Comparison of ENCODE assay signal across 9 cellular contexts in the genomic region with DNA sequence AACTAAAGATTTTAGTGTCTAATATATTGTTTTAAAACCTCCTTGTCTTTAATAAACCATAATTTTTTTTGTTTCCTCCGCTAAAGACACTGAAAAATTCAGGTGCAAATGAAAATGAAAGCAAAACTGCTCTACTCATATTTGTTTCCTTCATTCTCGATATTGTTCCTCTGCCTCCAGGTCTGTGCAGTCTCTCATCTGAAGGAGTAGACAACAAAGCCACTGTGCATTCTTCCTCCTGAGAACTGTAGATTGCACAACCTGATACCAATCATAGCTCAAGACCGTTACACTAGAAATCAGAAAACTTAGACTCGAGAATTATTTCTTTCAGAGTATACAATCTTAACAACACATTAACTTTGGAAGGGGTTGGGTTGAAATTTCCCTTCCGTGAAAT.
DNase-seq lines count a peak whose midpoint lies in the region; ATAC-seq and TF ChIP-seq lines count a peak whose summit lies in the region.
"Had no signal": no experiment of that assay in that cellular context is flagged by ENCODE, and none has a peak within 500 bp of the region (broad histone marks: within the 10 kb centered on the region; RNA-seq: fewer than 3 reads in every experiment).

No MANE protein-coding gene starts in this region.

- H3K27ac Mint-ChIP-seq in T-helper 17 cell, result peak overlapping the region; percentile 25

- peak overlapping the region; percentile 77 for H3K4me3 Mint-ChIP-seq in T-helper 17 cell

- H3K27ac ChIP-seq in gastroesophageal sphincter (no peak overlapping the region), suprapubic skin (no peak overlapping the region)
- H3K27ac ChIP-seq: tibial artery had no signal

- no peaks in the 10 kb centered on the region for H3K27me3 Mint-ChIP-seq in T-helper 17 cell

- H3K4me1 Mint-ChIP-seq in T-helper 17 cell, result no peaks in the 10 kb centered on the region

- H3K4me3 ChIP-seq in gastroesophageal sphincter (peak overlapping the region in 1 of 2 donors; percentile 33), suprapubic skin (peak overlapping the region; percentile 36)

- H3K27me3 ChIP-seq in gastroesophageal sphincter (no peaks in the 10 kb centered on the region), suprapubic skin (no peaks in the 10 kb centered on the region)
- H3K27me3 ChIP-seq: tibial artery had no signal

- ATAC-seq in T-helper 17 cell (no peak), gastroesophageal sphincter (peak; percentile 36), GM21381 (IDR thresholded peaks at IDR 0.05; ENCODE audit: unreplicated experiment) (no peak), GM18870 (IDR thresholded peaks at IDR 0.05; ENCODE audit: unreplicated experiment) (no peak)

- TF ChIP-seq EP300 in gastroesophageal sphincter (IDR thresholded peaks at IDR 0.05) (no peak), suprapubic skin (IDR thresholded peaks at IDR 0.05) (no peak)

- H3K36me3 Mint-ChIP-seq in T-helper 17 cell (ENCODE audit: low read depth), result no peaks in the 10 kb centered on the region

- WGBS in gastroesophageal sphincter (ENCODE audit: low coverage in 1 of 2), 2 donors, result 42% methylated on average over 5 of the region's 5 CpGs
- WGBS in suprapubic skin, result 40% methylated on average over 5 of the region's 5 CpGs

- H3K4me1 ChIP-seq in gastroesophageal sphincter (peaks cover 0 to 5% (median 0%) of the 10 kb centered on the region in 3 donors), suprapubic skin (no peaks in the 10 kb centered on the region)
- H3K4me1 ChIP-seq: tibial artery had no signal

- H3K9me3 ChIP-seq in T-helper 17 cell (ENCODE audit: control insufficient read depth, low read length, poor library complexity, severe bottlenecking) (no peaks in the 10 kb centered on the region), gastroesophageal sphincter (no peaks in the 10 kb centered on the region), suprapubic skin (no peaks in the 10 kb centered on the region)
- H3K9me3 ChIP-seq: tibial artery had no signal

- DNase-seq in SIG-M5 treated with dmso at 0.1 percent for 504 hours (lab: John Stamatoyannopoulos, UW; ENCODE audit: unreplicated experiment), result peak; percentile 63
- no peak for DNase-seq in SIG-M5 (lab: John Stamatoyannopoulos, UW)
- no peak for DNase-seq in T-helper 17 cell
- DNase-seq in suprapubic skin (ENCODE audit: low spot score in 2 of 2), result no peak
- no peak for DNase-seq in kidney tubule cell (ENCODE audit: low spot score)
- DNase-seq: tibial artery had no signal

- no peaks in the 10 kb centered on the region for H3K36me3 ChIP-seq in gastroesophageal sphincter
- H3K36me3 ChIP-seq in suprapubic skin, result no peaks in the 10 kb centered on the region
- H3K36me3 ChIP-seq: tibial artery had no signal

- no peak for TF ChIP-seq POLR2A in gastroesophageal sphincter (IDR thresholded peaks at IDR 0.05)
- no peak for TF ChIP-seq POLR2A in suprapubic skin (IDR thresholded peaks at IDR 0.05)

- TF ChIP-seq CTCF in gastroesophageal sphincter (IDR thresholded peaks at IDR 0.05) (no peak), suprapubic skin (IDR thresholded peaks at IDR 0.05) (no peak)
